27 cellular contexts compared by ENCODE assay signal in genomic region chr3:155390361-155390760, GRCh38.
"Had no signal": no experiment of that assay in that cellular context is flagged by ENCODE, and none has a peak within 500 bp of the region (broad histone marks: within the 10 kb centered on the region; RNA-seq: fewer than 3 reads in every experiment).

No MANE protein-coding gene starts in this region.

- ATAC-seq: activated CD4-positive, alpha-beta T cell treated with anti-CD3 and anti-CD28 coated beads for 36 hours; activated CD8-positive, alpha-beta memory T cell treated with anti-CD3 and anti-CD28 coated beads, Interleukin-2, amount 10 ng/mL, durations not matched to agents 7 days and 5 days; activated CD8-positive, alpha-beta T cell treated with anti-CD3 and anti-CD28 coated beads, Interleukin-2, amount 10 ng/mL, durations not matched to agents 7 days and 5 days; activated naive CD8-positive, alpha-beta T cell treated with anti-CD3 and anti-CD28 coated beads, Interleukin-2, amount 50 U/mL, for 24 hours; foreskin keratinocyte; naive thymus-derived CD8-positive, alpha-beta T cell; right lobe of liver; stimulated activated naive CD8-positive, alpha-beta T cell treated with anti-CD3 and anti-CD28 coated beads, Interleukin-15, Interleukin-2, amounts not matched to agents 100 U/mL and 50 U/mL, for 24 hours had no signal

- H3K27me3 Mint-ChIP-seq: activated naive CD8-positive, alpha-beta T cell treated with anti-CD3 and anti-CD28 coated beads, Interleukin-2, amount 50 U/mL, for 24 hours had no signal

- H3K27me3 ChIP-seq: breast epithelium, esophagus muscularis mucosa, foreskin keratinocyte, right lobe of liver, testis, transverse colon had no signal

- H3K4me3 Mint-ChIP-seq: activated CD4-positive, alpha-beta T cell treated with anti-CD3 and anti-CD28 coated beads for 36 hours; activated CD8-positive, alpha-beta memory T cell treated with anti-CD3 and anti-CD28 coated beads, Interleukin-2, amount 10 ng/mL, durations not matched to agents 7 days and 5 days; activated CD8-positive, alpha-beta T cell treated with anti-CD3 and anti-CD28 coated beads, Interleukin-2, amount 10 ng/mL, durations not matched to agents 7 days and 5 days; activated naive CD4-positive, alpha-beta T cell treated with anti-CD3 and anti-CD28 coated beads, Interleukin-2, amount 50 U/mL, for 24 hours; activated naive CD8-positive, alpha-beta T cell treated with anti-CD3 and anti-CD28 coated beads, Interleukin-2, amount 50 U/mL, for 24 hours; mesothelial cell of epicardium; naive thymus-derived CD8-positive, alpha-beta T cell; neural crest cell; T-helper 2 cell treated with Interferon-gamma antibody and Interleukin-4, amounts not matched to agents 5 μg/mL and 100 μg/mL, for 36 hours had no signal

- H3K27ac Mint-ChIP-seq: activated CD4-positive, alpha-beta T cell treated with anti-CD3 and anti-CD28 coated beads for 36 hours; activated CD8-positive, alpha-beta memory T cell treated with anti-CD3 and anti-CD28 coated beads, Interleukin-2, amount 10 ng/mL, durations not matched to agents 7 days and 5 days; activated CD8-positive, alpha-beta T cell treated with anti-CD3 and anti-CD28 coated beads, Interleukin-2, amount 10 ng/mL, durations not matched to agents 7 days and 5 days; activated naive CD4-positive, alpha-beta T cell treated with anti-CD3 and anti-CD28 coated beads, Interleukin-2, amount 50 U/mL, for 24 hours; activated naive CD8-positive, alpha-beta T cell treated with anti-CD3 and anti-CD28 coated beads, Interleukin-2, amount 50 U/mL, for 24 hours; activated T-helper 2 cell treated with anti-CD3 and anti-CD28 coated beads, Interferon-gamma antibody, Interleukin-2, Interleukin-4, amounts not matched to agents 10 μg/mL and 5 μg/mL and 100 μg/mL, durations not matched to agents 14 hours and 24 hours and 36 hours; mesothelial cell of epicardium; naive thymus-derived CD8-positive, alpha-beta T cell; T-helper 2 cell treated with Interferon-gamma antibody and Interleukin-4, amounts not matched to agents 5 μg/mL and 100 μg/mL, for 36 hours had no signal

- H3K27ac ChIP-seq: foreskin keratinocyte, right lobe of liver, testis, transverse colon had no signal

- H3K36me3 ChIP-seq: breast epithelium, esophagus muscularis mucosa, right lobe of liver, transverse colon had no signal

- DNase-seq: activated CD4-positive, alpha-beta T cell treated with anti-CD3 and anti-CD28 coated beads for 36 hours; activated CD4-positive, CD25-positive, alpha-beta regulatory T cell; activated CD8-positive, alpha-beta memory T cell treated with anti-CD3 and anti-CD28 coated beads, Interleukin-2, amount 10 ng/mL, durations not matched to agents 7 days and 5 days; activated CD8-positive, alpha-beta T cell treated with anti-CD3 and anti-CD28 coated beads, Interleukin-2, amount 10 ng/mL, durations not matched to agents 7 days and 5 days; activated naive CD8-positive, alpha-beta T cell treated with anti-CD3 and anti-CD28 coated beads, Interleukin-2, amount 50 U/mL, for 24 hours; activated T-cell treated with anti-CD3 and anti-CD28 coated beads, Interleukin-2, amount 50 U/mL, for 48 hours; central memory CD4-positive, alpha-beta T cell; foreskin keratinocyte; islet precursor cell; mammary epithelial cell; naive thymus-derived CD8-positive, alpha-beta T cell; nucleus accumbens; right lobe of liver; stimulated activated CD4-positive, alpha-beta T cell treated with anti-CD3 and anti-CD28 coated beads, Interleukin-12 subunit alpha, Interleukin-12 subunit beta, amount 100 ng/mL, for 4 hours; stimulated activated CD4-positive, alpha-beta T cell treated with anti-CD3 and anti-CD28 coated beads, Interleukin-4, amount 100 ng/mL, for 1 hour; stimulated activated naive CD8-positive, alpha-beta T cell treated with anti-CD3 and anti-CD28 coated beads, Interleukin-15, Interleukin-2, amounts not matched to agents 100 U/mL and 50 U/mL, for 24 hours; T-helper 1 cell; testis; transverse colon had no signal

- H3K9me3 Mint-ChIP-seq: activated naive CD4-positive, alpha-beta T cell treated with anti-CD3 and anti-CD28 coated beads, Interleukin-2, amount 50 U/mL, for 24 hours had no signal

- H3K9me3 ChIP-seq: breast epithelium, esophagus muscularis mucosa, right lobe of liver, testis had no signal

- H3K36me3 Mint-ChIP-seq: activated CD8-positive, alpha-beta memory T cell treated with anti-CD3 and anti-CD28 coated beads, Interleukin-2, amount 10 ng/mL, durations not matched to agents 7 days and 5 days; activated naive CD4-positive, alpha-beta T cell treated with anti-CD3 and anti-CD28 coated beads, Interleukin-2, amount 50 U/mL, for 24 hours; mesothelial cell of epicardium had no signal

- H3K4me3 ChIP-seq: breast epithelium, esophagus muscularis mucosa, right lobe of liver, skin epidermis, testis, transverse colon had no signal

- H3K4me1 ChIP-seq: right lobe of liver, testis had no signal

- H3K4me1 Mint-ChIP-seq: activated CD4-positive, alpha-beta T cell treated with anti-CD3 and anti-CD28 coated beads for 36 hours; activated CD8-positive, alpha-beta memory T cell treated with anti-CD3 and anti-CD28 coated beads, Interleukin-2, amount 10 ng/mL, durations not matched to agents 7 days and 5 days; activated naive CD4-positive, alpha-beta T cell treated with anti-CD3 and anti-CD28 coated beads, Interleukin-2, amount 50 U/mL, for 24 hours; activated naive CD8-positive, alpha-beta T cell treated with anti-CD3 and anti-CD28 coated beads, Interleukin-2, amount 50 U/mL, for 24 hours; naive thymus-derived CD8-positive, alpha-beta T cell; neural crest cell had no signal
